Comparison of ENCODE assay signal across 8 cellular contexts in the genomic region with DNA sequence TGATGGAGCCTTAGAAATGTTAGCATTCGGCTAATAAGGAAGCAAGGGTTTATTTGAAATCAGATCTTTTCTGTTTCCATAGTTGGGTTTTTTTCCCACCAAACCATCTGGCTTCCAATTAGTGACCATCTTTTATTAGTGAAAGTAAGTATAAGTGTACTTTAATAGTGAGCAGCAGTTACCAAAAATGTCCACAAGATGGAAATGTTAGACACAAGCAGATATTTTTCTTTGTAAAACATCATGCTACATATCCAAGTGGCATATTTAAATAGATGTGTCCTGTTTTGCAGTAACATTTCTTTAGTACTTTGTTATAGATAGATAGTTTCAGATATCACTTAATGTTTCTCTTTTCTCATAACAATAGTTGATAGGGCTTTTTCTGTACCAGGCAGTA. TPM values are rescaled to one million over a fixed set of nuclear protein-coding genes. Genes with fewer than 3 reads are reported as not detected.
DNase-seq lines count a peak whose midpoint lies in the region; ATAC-seq, FAIRE-seq and TF ChIP-seq lines count a peak whose summit lies in the region.

No MANE protein-coding gene starts in this region.

- H3T11ph ChIP-seq in H9 (ENCODE audit: low read length): no peak overlapping the region

- 0 out of 3 replicates have a peak, but pooled peaks have one; percentile 37 for ATAC-seq in RWPE2 (ENCODE audit: low read depth)
- no peak for ATAC-seq in HG03520 (IDR thresholded peaks at IDR 0.05; ENCODE audit: unreplicated experiment)
- ATAC-seq in stimulated activated memory B cell treated with anti-CD40 and anti-IgM and Interleukin-4, amounts not matched to agents 10 μg/mL and 1 μg/mL and 100 μg/mL, for 72 hours: no peak
- no peak for ATAC-seq in GM19397 (IDR thresholded peaks at IDR 0.05; ENCODE audit: unreplicated experiment)

- H3K23me2 ChIP-seq in H9 (ENCODE audit: insufficient read length, low read depth, low read length, poor library complexity, severe bottlenecking): no peaks in the 10 kb centered on the region

- H3K4me1 ChIP-seq in BE2C (no peaks in the 10 kb centered on the region), H9 (ENCODE audit: insufficient read depth, low read length) (no peaks in the 10 kb centered on the region), RWPE2 (ENCODE audit: insufficient read depth, poor library complexity, severe bottlenecking) (peaks cover 48% of the 10 kb centered on the region), thyroid gland (no peaks in the 10 kb centered on the region)

- H2BK120ac ChIP-seq in H9 (ENCODE audit: low read depth, low read length, poor library complexity, severe bottlenecking): no peak overlapping the region

- DNase-seq in BE2C (no peak), H9 (no peak), RWPE2 (ENCODE audit: low spot score) (no peak), frontal cortex (ENCODE audit: low spot score in 2 of 2) (peak in 1 of 2 donors; percentile 16), thyroid gland (no peak)

- no peak overlapping the region for H3K4me3 Mint-ChIP-seq in H9
- H3K4me3 Mint-ChIP-seq in stimulated activated memory B cell treated with anti-CD40 and anti-IgM and Interleukin-4, amounts not matched to agents 10 μg/mL and 1 μg/mL and 100 μg/mL, for 72 hours: no peak overlapping the region

- H3K18ac ChIP-seq in H9 (ENCODE audit: insufficient read length, low read depth, low read length): no peak overlapping the region

- no peak overlapping the region for H2BK15ac ChIP-seq in H9 (ENCODE audit: low read depth, low read length)

- no peak overlapping the region for H3K9ac ChIP-seq in H9 (ENCODE audit: extremely low read depth, insufficient read length, low read length)

- H2BK12ac ChIP-seq in H9 (ENCODE audit: insufficient read length, low read depth, low read length): no peak overlapping the region

- H2AFZ ChIP-seq in H9 (ENCODE audit: low read length): no peak overlapping the region

- H4K8ac ChIP-seq in H9 (replicated peaks; ENCODE audit: insufficient read length, low read depth, low read length): no peak overlapping the region

- H2BK5ac ChIP-seq in H9 (ENCODE audit: insufficient read length, low read length): no peak overlapping the region

- peak; percentile 46; the same call in 1 of the 2 replicates for TF ChIP-seq CTCF in BE2C (IDR thresholded peaks at IDR 0.05; ENCODE audit: low read depth, low read length)
- peak; percentile 47; the same call in 2 of the 3 replicates for TF ChIP-seq CTCF in H9 (conservative IDR thresholded peaks at IDR 0.05)
- peak; percentile 75 for TF ChIP-seq CTCF in RWPE2 (IDR thresholded peaks at IDR 0.05; ENCODE audit: poor library complexity, severe bottlenecking)
- peak in 5 of 6 experiments; percentile 30 to 55 (median 52) for TF ChIP-seq CTCF in thyroid gland (IDR thresholded peaks at IDR 0.05)

- no peak for TF ChIP-seq POLR2A in thyroid gland (IDR thresholded peaks at IDR 0.05)

- H3K4ac ChIP-seq in H9 (ENCODE audit: low read depth, low read length): no peak overlapping the region

- H3K36me3 Mint-ChIP-seq in H9 (ENCODE audit: insufficient read depth in 1 of 3, low read depth in 3 of 3): peaks cover 0 to 24% (median 21%) of the 10 kb centered on the region in 3 experiments; a peak in 6 of 7 replicates
- peaks cover 42% of the 10 kb centered on the region for H3K36me3 Mint-ChIP-seq in stimulated activated memory B cell treated with anti-CD40 and anti-IgM and Interleukin-4, amounts not matched to agents 10 μg/mL and 1 μg/mL and 100 μg/mL, for 72 hours

- peaks cover 6% of the 10 kb centered on the region; the same call in 1 of the 2 replicates for H3K36me3 ChIP-seq in BE2C
- peaks cover 51% of the 10 kb centered on the region for H3K36me3 ChIP-seq in RWPE2 (ENCODE audit: low read depth)
- no peaks in the 10 kb centered on the region for H3K36me3 ChIP-seq in thyroid gland

- no peaks in the 10 kb centered on the region for H3K4me1 Mint-ChIP-seq in H9
- no peaks in the 10 kb centered on the region for H3K4me1 Mint-ChIP-seq in stimulated activated memory B cell treated with anti-CD40 and anti-IgM and Interleukin-4, amounts not matched to agents 10 μg/mL and 1 μg/mL and 100 μg/mL, for 72 hours

- H3K14ac ChIP-seq in H9 (ENCODE audit: insufficient read depth, low read length): no peak overlapping the region

- no peaks in the 10 kb centered on the region for H3K9me3 Mint-ChIP-seq in H9
- H3K9me3 Mint-ChIP-seq in stimulated activated memory B cell treated with anti-CD40 and anti-IgM and Interleukin-4, amounts not matched to agents 10 μg/mL and 1 μg/mL and 100 μg/mL, for 72 hours: no peaks in the 10 kb centered on the region

- no peak overlapping the region for H2BK20ac ChIP-seq in H9 (ENCODE audit: low read depth, low read length, poor library complexity, severe bottlenecking)

- peak; percentile 93 for FAIRE-seq in frontal cortex (lab: Jason Lieb, UNC)

- intact Hi-C loops in thyroid gland (cut with DNase I): no loop called here

- H3K27me3 Mint-ChIP-seq in H9 (ENCODE audit: low read depth): no peaks in the 10 kb centered on the region
- no peaks in the 10 kb centered on the region for H3K27me3 Mint-ChIP-seq in stimulated activated memory B cell treated with anti-CD40 and anti-IgM and Interleukin-4, amounts not matched to agents 10 μg/mL and 1 μg/mL and 100 μg/mL, for 72 hours

- no peak overlapping the region for H3K27ac ChIP-seq in H9 (ENCODE audit: insufficient read length, low read depth, low read length)
- no peak overlapping the region for H3K27ac ChIP-seq in RWPE2 (ENCODE audit: poor library complexity, severe bottlenecking)
- H3K27ac ChIP-seq in thyroid gland: no peak overlapping the region

- H3K79me2 ChIP-seq in H9 (ENCODE audit: insufficient read depth, low read length): no peaks in the 10 kb centered on the region

- H3K4me2 ChIP-seq in H9 (ENCODE audit: insufficient read depth, insufficient read length, low read length): no peak overlapping the region

- H3K4me3 ChIP-seq in BE2C (ENCODE audit: low read depth, low read length): no peak overlapping the region
- H3K4me3 ChIP-seq in RWPE2 (ENCODE audit: severe bottlenecking): no peak overlapping the region
- H3K4me3 ChIP-seq in thyroid gland (replicated peaks in 1 of 3): no peak overlapping the region

- no CpG with 5 or more reads among the region's 1 CpG for WGBS in H9 (ENCODE audit: extremely low coverage, insufficient read length, low lambda C conversion rate)
- WGBS in thyroid gland, 2 donors: 74 to 89% methylated on average over 1 of the region's 1 CpG

- H4K20me1 ChIP-seq in H9 (ENCODE audit: control insufficient read depth, insufficient read depth, insufficient read length): no peaks in the 10 kb centered on the region

- no peak overlapping the region for H2AK5ac ChIP-seq in H9 (ENCODE audit: insufficient read length, low read length)

- no peaks in the 10 kb centered on the region for H3K27me3 ChIP-seq in BE2C
- no peaks in the 10 kb centered on the region for H3K27me3 ChIP-seq in H9 (ENCODE audit: insufficient read depth, low read length)
- H3K27me3 ChIP-seq in RWPE2 (ENCODE audit: insufficient read depth, poor library complexity, severe bottlenecking): no peaks in the 10 kb centered on the region
- no peaks in the 10 kb centered on the region for H3K27me3 ChIP-seq in thyroid gland

- H4K91ac ChIP-seq in H9 (ENCODE audit: insufficient read length, low read depth, low read length): no peak overlapping the region

- H3K56ac ChIP-seq in H9 (ENCODE audit: insufficient read length, low read depth, low read length): no peak overlapping the region

- no peak overlapping the region for H3K27ac Mint-ChIP-seq in H9
- H3K27ac Mint-ChIP-seq in stimulated activated memory B cell treated with anti-CD40 and anti-IgM and Interleukin-4, amounts not matched to agents 10 μg/mL and 1 μg/mL and 100 μg/mL, for 72 hours: no peak overlapping the region

- no peaks in the 10 kb centered on the region for H3K79me1 ChIP-seq in H9 (ENCODE audit: insufficient read depth, low read depth, low read length, poor library complexity, severe bottlenecking)

- H3K23ac ChIP-seq in H9 (ENCODE audit: insufficient read length, low read depth, low read length): no peak overlapping the region

- H4K5ac ChIP-seq in H9 (ENCODE audit: insufficient read length, low read depth, low read length): no peak overlapping the region

- H3K9me3 ChIP-seq in BE2C (no peaks in the 10 kb centered on the region), H9 (ENCODE audit: control insufficient read depth, low read depth, low read length) (no peaks in the 10 kb centered on the region), RWPE2 (ENCODE audit: severe bottlenecking) (peaks cover 1% of the 10 kb centered on the region), thyroid gland (no peaks in the 10 kb centered on the region)

RNA-seq across cellular contexts. Expression of gene YEATS4, which starts 28.8 kb away (rescaled TPM):
- polyA plus RNA-seq in BE2C (2012; ENCODE audit: insufficient read depth, insufficient read length, low read depth): 12.8 TPM
- total RNA-seq in H9 (2021) (35.6 and 37.7 TPM in 2 replicates), frontal cortex (46.5 TPM), thyroid gland (10 to 100 TPM; 13.8 to 37.8 (median 20.9) TPM)

RNA-seq across cellular contexts. Expression of gene LYZ, which starts 40.2 kb away (rescaled TPM):
- not detected for polyA plus RNA-seq in BE2C (2012; ENCODE audit: insufficient read depth, insufficient read length, low read depth)
- not detected in 2 replicates for total RNA-seq in H9 (2021)
- 4.9 TPM for total RNA-seq in frontal cortex
- total RNA-seq in thyroid gland: 10 to 100 TPM in 3 of 4 donors, 1 to 10 TPM in 1; 6.6 to 34.2 (median 16.9) TPM
